In genomic region chr10:132536964-132537712, GRCh38 we compare ENCODE assay signal across 8 cellular contexts. TPM values are rescaled to one million over a fixed set of nuclear protein-coding genes. Genes with fewer than 3 reads are reported as not detected.
A peak's percentile ranks its signal among the peaks of the same experiment; 100 is the strongest.
DNase-seq lines count a peak whose midpoint lies in the region; ATAC-seq and TF ChIP-seq lines count a peak whose summit lies in the region.

No MANE protein-coding gene starts in this region.

- peak overlapping the region; percentile 83 for H2AFZ ChIP-seq in OCI-LY7 (ENCODE audit: low read length)

- intact Hi-C loops in OCI-LY7 (cut with micrococcal nuclease; ENCODE audit: unreplicated experiment): loop anchor here (1.0 to 10.0 kb wide), 5 partner anchors 14 to 152 kb away; no protein-coding TSS in a partner anchor

- H3K79me2 ChIP-seq in OCI-LY7 (ENCODE audit: insufficient read depth, low read depth, low read length): peaks cover 5% of the 10 kb centered on the region; the same call in 1 of the 2 replicates

- H3K27ac ChIP-seq in HUES6 (ENCODE audit: low read depth, low read length) (no peak overlapping the region), OCI-LY7 (ENCODE audit: low read depth, low read length, poor library complexity, severe bottlenecking) (no peak overlapping the region)

- BruUV-seq in OCI-LY7 (replicated peaks; lab: Mats Ljungman, UMichigan): no TSS peak

- no peaks in the 10 kb centered on the region for H3K9me2 ChIP-seq in OCI-LY7 (ENCODE audit: insufficient read depth, low read length)

- no peaks in the 10 kb centered on the region for H3K36me3 ChIP-seq in HUES6 (ENCODE audit: control insufficient read depth, insufficient read depth, low read length)
- H3K36me3 ChIP-seq in OCI-LY7 (ENCODE audit: insufficient read depth, low read length): no peaks in the 10 kb centered on the region
- no peaks in the 10 kb centered on the region for H3K36me3 ChIP-seq in mucosa of stomach (ENCODE audit: control insufficient read depth, insufficient read depth, low read length)

- H3K9me3 ChIP-seq in HUES6 (ENCODE audit: control insufficient read depth, insufficient read depth, low read depth, low read length) (no peaks in the 10 kb centered on the region), OCI-LY7 (ENCODE audit: low read length) (no peaks in the 10 kb centered on the region), mucosa of stomach (ENCODE audit: control insufficient read depth, low read length) (no peaks in the 10 kb centered on the region)

- peak; percentile 48 for TF ChIP-seq POLR2A in erythroblast (IDR thresholded peaks at IDR 0.05; ENCODE audit: low read length)

- H3K4me2 ChIP-seq in OCI-LY7 (ENCODE audit: low read length): peak overlapping the region; percentile 68

- H3K27me3 ChIP-seq in HUES6 (ENCODE audit: control insufficient read depth, insufficient read depth, low read length) (0 out of 2 replicates have a peak, but pooled peaks cover 6% of the 10 kb centered on the region), mucosa of stomach (ENCODE audit: control insufficient read depth, insufficient read depth, low read length) (no peaks in the 10 kb centered on the region)

- H3K4me1 ChIP-seq in HUES6 (ENCODE audit: control insufficient read depth, insufficient read depth, low read length): peaks cover 38% of the 10 kb centered on the region
- peaks cover 45% of the 10 kb centered on the region for H3K4me1 ChIP-seq in OCI-LY7 (ENCODE audit: insufficient read depth, low read length, poor library complexity, severe bottlenecking)
- H3K4me1 ChIP-seq in mucosa of stomach (ENCODE audit: control insufficient read depth, insufficient read depth, low read length): peaks cover 42% of the 10 kb centered on the region

- CTCF ChIA-PET in OCI-LY7 (lab: Charles Lee; ENCODE audit: unreplicated experiment): no interaction called here

- H3K4me3 ChIP-seq in HUES6 (ENCODE audit: low read depth, low read length): peak overlapping the region; percentile 66
- peak overlapping the region; percentile 75 for H3K4me3 ChIP-seq in OCI-LY7 (ENCODE audit: low read depth, low read length, poor library complexity, severe bottlenecking)
- no peak overlapping the region for H3K4me3 ChIP-seq in mucosa of stomach (ENCODE audit: low read length)

- DNase-seq in DMS 273 (lab: John Stamatoyannopoulos, UW; ENCODE audit: unreplicated experiment) (peak; percentile 98), OCI-LY7 (ENCODE audit: low spot score) (peak; percentile 98), erythroblast (lab: John Stamatoyannopoulos, UW) (peak; percentile 99 to 100)
- DNase-seq in activated T-cell treated with anti-CD3 and anti-CD28 coated beads, Interleukin-2, amount 50 U/mL, for 1 hour: peak; percentile 100
- peak; percentile 100 for DNase-seq in stimulated activated CD8-positive, alpha-beta memory T cell treated with anti-CD3 and anti-CD28 coated beads, Interleukin-4, amount 100 ng/mL, for 48 hours

- H4K20me1 ChIP-seq in OCI-LY7 (ENCODE audit: insufficient read depth, low read length): peaks cover 9% of the 10 kb centered on the region

- peak overlapping the region; percentile 64 for H3K9ac ChIP-seq in HUES6 (ENCODE audit: low read length)
- H3K9ac ChIP-seq in mucosa of stomach (ENCODE audit: low read length): peak overlapping the region; percentile 50

- POLR2A ChIA-PET in OCI-LY7 (lab: Charles Lee): no interaction called here

- peak; percentile 79 for ATAC-seq in GM21447 (IDR thresholded peaks at IDR 0.05; ENCODE audit: unreplicated experiment)

- peak; percentile 47 for TF ChIP-seq CTCF in OCI-LY7 (conservative IDR thresholded peaks at IDR 0.05; ENCODE audit: low read length)

RNA-seq across cellular contexts. Expression of gene INPP5A, which starts 0.4 kb away (rescaled TPM):
- 11.0 and 14.5 TPM in 2 replicates for total RNA-seq in OCI-LY7 (2014; rRNA removed; shearing (Covaris generic))
- 15.7 and 18.4 TPM in 2 replicates for total RNA-seq in OCI-LY7 (2022)
